3 cellular contexts compared by ENCODE assay signal in the genomic region with DNA sequence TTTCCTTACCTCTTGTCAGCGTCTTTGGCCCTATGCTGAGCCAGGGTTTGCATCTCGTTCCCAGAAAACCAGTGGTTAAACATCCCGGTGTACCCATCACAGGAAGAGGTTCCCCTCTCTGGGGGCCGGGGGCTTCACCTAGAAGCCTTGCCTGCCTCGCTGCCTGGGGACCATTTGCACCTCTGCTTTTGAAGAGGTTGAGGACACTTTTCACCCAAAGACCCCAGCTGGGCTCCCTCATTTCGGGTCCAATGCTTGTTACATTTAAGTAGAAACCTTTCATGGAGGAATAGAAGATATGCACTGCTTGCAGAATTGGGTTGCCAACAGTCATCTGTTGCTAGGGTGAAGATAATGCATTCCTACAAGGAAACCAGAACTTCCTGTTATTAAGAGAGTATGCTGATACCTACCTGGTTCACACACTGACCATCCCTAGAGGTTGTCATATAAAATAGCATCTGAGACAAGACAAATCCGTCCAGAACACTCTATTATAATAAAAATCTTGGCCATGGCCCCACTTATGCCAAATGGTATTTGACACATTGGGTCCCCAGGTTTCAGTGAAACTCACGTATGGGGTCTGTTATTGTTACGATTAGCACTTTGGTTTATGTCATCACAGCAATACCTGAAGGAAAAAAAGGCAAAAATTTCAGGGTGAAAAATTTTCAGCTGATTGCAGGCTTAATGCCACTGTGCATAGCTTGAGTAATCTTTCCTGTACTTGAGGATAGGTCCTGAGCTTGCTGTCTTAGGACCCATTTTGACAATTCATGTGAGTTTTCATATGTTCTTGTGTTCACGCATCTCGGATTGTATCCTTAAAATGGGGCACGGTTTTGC.
TF ChIP-seq lines count a peak whose summit lies in the region.

No MANE protein-coding gene starts in this region.

TF ChIP-seq in A549, 52 proteins besides CTCF, POLR2A, EP300 and RAD21 (continued from another document):
- TF ChIP-seq MAFK (IDR thresholded peaks at IDR 0.05; ENCODE audit: partially characterized antibody) (peak; percentile 69), JUN (IDR thresholded peaks at IDR 0.05) (no peak), EHMT2 (IDR thresholded peaks at IDR 0.05; ENCODE audit: low read depth) (no peak), SMC3 (IDR thresholded peaks at IDR 0.05) (no peak), NFE2L2 (conservative IDR thresholded peaks at IDR 0.05; ENCODE audit: low read length) (no peak), RFX5 (IDR thresholded peaks at IDR 0.05) (peak; percentile 97), FOSL2 (IDR thresholded peaks at IDR 0.05) (no peak), FOSL2 (CRISPR knock-in tag; IDR thresholded peaks at IDR 0.05) (no peak), HDAC2 (IDR thresholded peaks at IDR 0.05) (no peak), HOXB5 (CRISPR knock-in tag; IDR thresholded peaks at IDR 0.05) (no peak)
- TF ChIP-seq, protein P1, sequence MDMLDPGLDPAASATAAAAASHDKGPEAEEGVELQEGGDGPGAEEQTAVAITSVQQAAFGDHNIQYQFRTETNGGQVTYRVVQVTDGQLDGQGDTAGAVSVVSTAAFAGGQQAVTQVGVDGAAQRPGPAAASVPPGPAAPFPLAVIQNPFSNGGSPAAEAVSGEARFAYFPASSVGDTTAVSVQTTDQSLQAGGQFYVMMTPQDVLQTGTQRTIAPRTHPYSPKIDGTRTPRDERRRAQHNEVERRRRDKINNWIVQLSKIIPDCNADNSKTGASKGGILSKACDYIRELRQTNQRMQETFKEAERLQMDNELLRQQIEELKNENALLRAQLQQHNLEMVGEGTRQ (IDR thresholded peaks at IDR 0.05): no peak
TF ChIP-seq in A549: peak in this region for 2.

TF ChIP-seq in GM23338, 12 proteins besides CTCF, POLR2A, EP300 and RAD21 (continued from another document and continues in another):
- TF ChIP-seq EZH2phosphoT487 (IDR thresholded peaks at IDR 0.05; ENCODE audit: unreplicated experiment) (no peak), JUNB (IDR thresholded peaks at IDR 0.05; ENCODE audit: unreplicated experiment) (no peak), ZNF114 (CRISPR knock-in tag; IDR thresholded peaks at IDR 0.05) (no peak), ZNF331 (CRISPR knock-in tag; IDR thresholded peaks at IDR 0.05; ENCODE audit: low read depth) (no peak), STAT1 (IDR thresholded peaks at IDR 0.05; ENCODE audit: unreplicated experiment) (no peak), POLR2AphosphoS5 (IDR thresholded peaks at IDR 0.05; ENCODE audit: low read depth) (no peak), NANOG (IDR thresholded peaks at IDR 0.05; ENCODE audit: borderline replicate concordance) (no peak)
- TF ChIP-seq, protein P2, sequence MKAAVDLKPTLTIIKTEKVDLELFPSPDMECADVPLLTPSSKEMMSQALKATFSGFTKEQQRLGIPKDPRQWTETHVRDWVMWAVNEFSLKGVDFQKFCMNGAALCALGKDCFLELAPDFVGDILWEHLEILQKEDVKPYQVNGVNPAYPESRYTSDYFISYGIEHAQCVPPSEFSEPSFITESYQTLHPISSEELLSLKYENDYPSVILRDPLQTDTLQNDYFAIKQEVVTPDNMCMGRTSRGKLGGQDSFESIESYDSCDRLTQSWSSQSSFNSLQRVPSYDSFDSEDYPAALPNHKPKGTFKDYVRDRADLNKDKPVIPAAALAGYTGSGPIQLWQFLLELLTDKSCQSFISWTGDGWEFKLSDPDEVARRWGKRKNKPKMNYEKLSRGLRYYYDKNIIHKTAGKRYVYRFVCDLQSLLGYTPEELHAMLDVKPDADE (IDR thresholded peaks at IDR 0.05): no peak
- TF ChIP-seq, protein P3, sequence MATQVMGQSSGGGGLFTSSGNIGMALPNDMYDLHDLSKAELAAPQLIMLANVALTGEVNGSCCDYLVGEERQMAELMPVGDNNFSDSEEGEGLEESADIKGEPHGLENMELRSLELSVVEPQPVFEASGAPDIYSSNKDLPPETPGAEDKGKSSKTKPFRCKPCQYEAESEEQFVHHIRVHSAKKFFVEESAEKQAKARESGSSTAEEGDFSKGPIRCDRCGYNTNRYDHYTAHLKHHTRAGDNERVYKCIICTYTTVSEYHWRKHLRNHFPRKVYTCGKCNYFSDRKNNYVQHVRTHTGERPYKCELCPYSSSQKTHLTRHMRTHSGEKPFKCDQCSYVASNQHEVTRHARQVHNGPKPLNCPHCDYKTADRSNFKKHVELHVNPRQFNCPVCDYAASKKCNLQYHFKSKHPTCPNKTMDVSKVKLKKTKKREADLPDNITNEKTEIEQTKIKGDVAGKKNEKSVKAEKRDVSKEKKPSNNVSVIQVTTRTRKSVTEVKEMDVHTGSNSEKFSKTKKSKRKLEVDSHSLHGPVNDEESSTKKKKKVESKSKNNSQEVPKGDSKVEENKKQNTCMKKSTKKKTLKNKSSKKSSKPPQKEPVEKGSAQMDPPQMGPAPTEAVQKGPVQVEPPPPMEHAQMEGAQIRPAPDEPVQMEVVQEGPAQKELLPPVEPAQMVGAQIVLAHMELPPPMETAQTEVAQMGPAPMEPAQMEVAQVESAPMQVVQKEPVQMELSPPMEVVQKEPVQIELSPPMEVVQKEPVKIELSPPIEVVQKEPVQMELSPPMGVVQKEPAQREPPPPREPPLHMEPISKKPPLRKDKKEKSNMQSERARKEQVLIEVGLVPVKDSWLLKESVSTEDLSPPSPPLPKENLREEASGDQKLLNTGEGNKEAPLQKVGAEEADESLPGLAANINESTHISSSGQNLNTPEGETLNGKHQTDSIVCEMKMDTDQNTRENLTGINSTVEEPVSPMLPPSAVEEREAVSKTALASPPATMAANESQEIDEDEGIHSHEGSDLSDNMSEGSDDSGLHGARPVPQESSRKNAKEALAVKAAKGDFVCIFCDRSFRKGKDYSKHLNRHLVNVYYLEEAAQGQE (IDR thresholded peaks at IDR 0.05; ENCODE audit: unreplicated experiment): no peak

TF ChIP-seq in GM12878, 131 proteins besides CTCF, POLR2A, EP300 and RAD21 (continued from another document):
- TF ChIP-seq CREB1 (IDR thresholded peaks at IDR 0.05; ENCODE audit: low read depth) (peak; percentile 52; the same call in 1 of the 2 replicates), SUZ12 (IDR thresholded peaks at IDR 0.05; ENCODE audit: unreplicated experiment) (no peak)
